ENCODE assay signal across 11 cellular contexts in the genomic region with DNA sequence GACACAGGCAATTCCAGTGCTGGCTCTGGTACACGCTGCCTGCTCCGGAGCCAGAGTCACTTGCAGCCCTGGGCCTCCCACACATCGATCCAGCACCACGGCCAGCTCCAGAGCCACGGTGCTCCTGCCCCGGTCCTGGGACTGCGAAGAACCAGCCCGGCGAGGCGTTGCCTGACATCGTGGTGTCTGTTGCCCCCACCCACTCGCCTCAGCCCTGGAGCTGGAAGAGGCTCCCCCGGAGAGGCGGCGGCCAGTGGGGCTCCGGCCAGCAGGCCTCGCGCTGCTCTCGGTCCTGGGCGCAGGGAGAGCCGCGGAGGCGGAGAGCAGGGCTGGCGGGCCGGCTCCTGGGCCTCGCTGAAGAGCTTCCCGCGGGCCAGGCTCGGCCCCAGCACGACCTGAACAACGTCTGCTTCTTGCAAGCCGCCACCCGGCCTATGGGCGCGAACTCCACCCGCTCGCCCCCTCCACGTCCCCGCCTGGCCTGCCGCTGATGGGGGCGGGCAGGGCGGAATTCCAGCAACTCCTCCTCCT.
DNase-seq lines count a peak whose midpoint lies in the region; ATAC-seq and TF ChIP-seq lines count a peak whose summit lies in the region.
"Had no signal": no experiment of that assay in that cellular context is flagged by ENCODE, and none has a peak within 500 bp of the region (broad histone marks: within the 10 kb centered on the region; RNA-seq: fewer than 3 reads in every experiment).

No MANE protein-coding gene starts in this region.

- ATAC-seq in right lobe of liver (peak; percentile 50 to 74 (median 66)), HG03159 (IDR thresholded peaks at IDR 0.05; ENCODE audit: unreplicated experiment) (no peak), gastrocnemius medialis (no peak)
- no peak for ATAC-seq in naive thymus-derived CD8-positive, alpha-beta T cell
- ATAC-seq: activated T-cell treated with anti-CD3 and anti-CD28 coated beads, Interleukin-2, amount 50 U/mL, for 72 hours had no signal

- H3K36me3 ChIP-seq in HUES64 (ENCODE audit: insufficient read depth, low read length) (no peaks in the 10 kb centered on the region), right lobe of liver (no peaks in the 10 kb centered on the region), gastrocnemius medialis (no peaks in the 10 kb centered on the region)

- no peak overlapping the region for H3K27ac Mint-ChIP-seq in naive thymus-derived CD8-positive, alpha-beta T cell
- H3K27ac Mint-ChIP-seq: activated T-cell treated with anti-CD3 and anti-CD28 coated beads, Interleukin-2, amount 50 U/mL, for 72 hours; CD4-positive, alpha-beta memory T cell had no signal

- H3K27ac ChIP-seq in HUES64 (ENCODE audit: low read depth, low read length) (no peak overlapping the region), right lobe of liver (no peak overlapping the region), gastrocnemius medialis (no peak overlapping the region)

- TF ChIP-seq POLR2A in right lobe of liver (IDR thresholded peaks at IDR 0.05) (no peak), gastrocnemius medialis (IDR thresholded peaks at IDR 0.05) (no peak)

- H3K4me1 Mint-ChIP-seq in naive thymus-derived CD8-positive, alpha-beta T cell = no peaks in the 10 kb centered on the region
- H3K4me1 Mint-ChIP-seq: CD4-positive, alpha-beta memory T cell had no signal

- POLR2A ChIA-PET in naive thymus-derived CD8-positive, alpha-beta T cell (lab: Charles Lee) = no interaction called here

- DNase-seq in Daoy (ENCODE audit: low read depth) (peak; percentile 84), choroid plexus epithelial cell (ENCODE audit: low read depth) (peak; percentile 0), right lobe of liver (peak in 2 of 3 donors; percentile 21 to 56), NCI-H748 treated with DMSO at 0.1 percent for 48 hours (lab: John Stamatoyannopoulos, UW) (no peak), gastrocnemius medialis (no peak)
- DNase-seq in naive thymus-derived CD8-positive, alpha-beta T cell = no peak
- DNase-seq: activated T-cell treated with anti-CD3 and anti-CD28 coated beads, Interleukin-2, amount 50 U/mL, for 72 hours; CD4-positive, alpha-beta memory T cell; NK-92 treated with Interleukin-12 subunit alpha and Interleukin-12 subunit beta, amount 100 ng/mL, for 24 hours had no signal

- H3K4me3 Mint-ChIP-seq in naive thymus-derived CD8-positive, alpha-beta T cell = no peak overlapping the region
- H3K4me3 Mint-ChIP-seq: activated T-cell treated with anti-CD3 and anti-CD28 coated beads, Interleukin-2, amount 50 U/mL, for 72 hours had no signal

- peaks cover 0 to 9% (median 0%) of the 10 kb centered on the region in 9 donors for H3K9me3 Mint-ChIP-seq in naive thymus-derived CD8-positive, alpha-beta T cell
- H3K9me3 Mint-ChIP-seq: activated T-cell treated with anti-CD3 and anti-CD28 coated beads, Interleukin-2, amount 50 U/mL, for 72 hours had no signal

- WGBS in HUES64 = 4% methylated on average over 42 of the region's 42 CpGs
- 0% methylated on average over 2 of the region's 42 CpGs for WGBS in right lobe of liver (ENCODE audit: insufficient coverage, low coverage, low lambda C conversion rate, missing lambda C conversion rate)

- H3K4me3 ChIP-seq in HUES64 (ENCODE audit: low read length) (peak overlapping the region; percentile 51), choroid plexus epithelial cell (ENCODE audit: low read depth, low read length) (no peak overlapping the region), right lobe of liver (no peak overlapping the region), gastrocnemius medialis (no peak overlapping the region)

- H3K27me3 Mint-ChIP-seq in naive thymus-derived CD8-positive, alpha-beta T cell = peaks cover 6 to 21% (median 13%) of the 10 kb centered on the region in 5 donors

- no peak for TF ChIP-seq CTCF in choroid plexus epithelial cell (conservative IDR thresholded peaks at IDR 0.05; ENCODE audit: low read depth, low read length)
- no peak for TF ChIP-seq CTCF in right lobe of liver (IDR thresholded peaks at IDR 0.05)
- TF ChIP-seq CTCF in gastrocnemius medialis (IDR thresholded peaks at IDR 0.05 in 4 of 5, conservative IDR thresholded peaks at IDR 0.05 in 1 of 5) = no peak

- H3K9me3 ChIP-seq in HUES64 (ENCODE audit: insufficient read depth, low read depth, low read length) (no peaks in the 10 kb centered on the region), right lobe of liver (no peaks in the 10 kb centered on the region), gastrocnemius medialis (no peaks in the 10 kb centered on the region)

- no peak overlapping the region for H3K9ac ChIP-seq in HUES64 (ENCODE audit: low read depth, low read length)

- peaks cover 4% of the 10 kb centered on the region; the same call in 1 of the 2 replicates for H3K27me3 ChIP-seq in HUES64 (ENCODE audit: insufficient read depth, low read length)
- no peaks in the 10 kb centered on the region for H3K27me3 ChIP-seq in right lobe of liver
- peaks cover 0 to 2% (median 0%) of the 10 kb centered on the region in 3 donors for H3K27me3 ChIP-seq in gastrocnemius medialis

- H3K36me3 Mint-ChIP-seq in naive thymus-derived CD8-positive, alpha-beta T cell = peaks cover 0 to 7% (median 3%) of the 10 kb centered on the region in 3 donors

- in situ Hi-C loops in gastrocnemius medialis (cut with MboI; ENCODE audit: low sequenced_read_pairs in 4 of 4) = no loop called here

- H3K4me1 ChIP-seq in HUES64 (ENCODE audit: insufficient read depth, low read length) = no peaks in the 10 kb centered on the region; the same call in 1 of the 2 replicates
- H3K4me1 ChIP-seq in right lobe of liver = no peaks in the 10 kb centered on the region
- H3K4me1 ChIP-seq in gastrocnemius medialis = no peaks in the 10 kb centered on the region

- intact Hi-C loops in right lobe of liver (cut with DNase I) (no loop called here), gastrocnemius medialis (cut with DNase I; ENCODE audit: low total_unique reads) (no loop called here)

Comparison
In these comparisons a context has a peak if more than half of its experiments do, and no peak if none do; other contexts are left out.
1. DNase-seq: peak in Daoy (single experiment), choroid plexus epithelial cell (single experiment) and right lobe of liver (2 of 3); none in NCI-H748 treated with DMSO at 0.1 percent for 48 hours (single experiment), naive thymus-derived CD8-positive, alpha-beta T cell (0 of 10) and gastrocnemius medialis (0 of 2).
2. ATAC-seq: peak in right lobe of liver (4 of 4); none in HG03159 (single experiment), naive thymus-derived CD8-positive, alpha-beta T cell (0 of 2) and gastrocnemius medialis (0 of 2).